Comparison of ENCODE assay signal across 15 cellular contexts in the genomic region with DNA sequence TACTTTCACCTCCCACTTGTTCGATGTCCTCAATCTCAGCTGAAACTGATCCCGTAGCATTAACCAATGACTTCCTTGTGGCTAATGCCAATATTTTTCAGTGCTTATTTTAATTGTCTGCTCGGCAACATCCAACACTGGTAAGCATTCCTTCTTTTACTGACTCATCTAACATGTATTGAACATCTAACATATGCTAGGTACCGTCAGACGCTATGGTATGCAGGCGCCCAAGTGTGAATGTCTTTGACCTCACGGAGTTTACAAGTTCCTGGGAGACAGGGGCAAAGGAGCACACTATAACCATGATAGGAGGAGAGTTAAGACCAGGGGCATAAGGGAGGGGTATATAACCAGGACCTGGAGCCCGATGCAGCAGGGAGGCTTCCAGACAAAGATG. TPM values are rescaled to one million over a fixed set of nuclear protein-coding genes. Genes with fewer than 3 reads are reported as not detected.
DNase-seq lines count a peak whose midpoint lies in the region; ATAC-seq and TF ChIP-seq lines count a peak whose summit lies in the region.
"Had no signal": no experiment of that assay in that cellular context is flagged by ENCODE, and none has a peak within 500 bp of the region (broad histone marks: within the 10 kb centered on the region; RNA-seq: fewer than 3 reads in every experiment).

No MANE protein-coding gene starts in this region.

- TF ChIP-seq CTCF in Loucy (conservative IDR thresholded peaks at IDR 0.05; ENCODE audit: low read length) (no peak), neural progenitor cell (IDR thresholded peaks at IDR 0.05) (no peak), BE2C (IDR thresholded peaks at IDR 0.05; ENCODE audit: low read depth, low read length) (no peak), stomach (IDR thresholded peaks at IDR 0.05) (no peak)

- H3F3A ChIP-seq in Loucy (ENCODE audit: low read depth) = no peaks in the 10 kb centered on the region
- H3F3A ChIP-seq in neural progenitor cell (ENCODE audit: low read depth) = peaks cover 43% of the 10 kb centered on the region

- H3K4me3 ChIP-seq in Loucy (ENCODE audit: low read length, poor library complexity, severe bottlenecking) (peak overlapping the region; percentile 83), neural progenitor cell (no peak overlapping the region), BE2C (ENCODE audit: low read depth, low read length) (no peak overlapping the region), stomach (no peak overlapping the region)
- H3K4me3 ChIP-seq: cardiac muscle cell had no signal

- no peak for ATAC-seq in central memory CD8-positive, alpha-beta T cell (replicated peaks; ENCODE audit: extremely low read depth, poor library complexity, severe bottlenecking)
- no peak for ATAC-seq in HG03175 (IDR thresholded peaks at IDR 0.05; ENCODE audit: unreplicated experiment)
- ATAC-seq: esophagus mucosa had no signal

- H2AFZ ChIP-seq in Loucy (ENCODE audit: low read length) = no peak overlapping the region
- no peak overlapping the region for H2AFZ ChIP-seq in neural progenitor cell (replicated peaks)

- no peak overlapping the region for H3K9ac ChIP-seq in Loucy (ENCODE audit: low read depth, low read length, poor library complexity, severe bottlenecking)
- H3K9ac ChIP-seq in neural progenitor cell = no peak overlapping the region

- 89 to 93% (median 90%) methylated on average over 8 of the region's 8 CpGs for WGBS in stomach, 5 donors

- no peaks in the 10 kb centered on the region for H3K27me3 ChIP-seq in Loucy (ENCODE audit: insufficient read depth, low read length, poor library complexity, severe bottlenecking)
- no peaks in the 10 kb centered on the region for H3K27me3 ChIP-seq in neural progenitor cell
- no peaks in the 10 kb centered on the region for H3K27me3 ChIP-seq in BE2C
- no peaks in the 10 kb centered on the region for H3K27me3 ChIP-seq in stomach
- H3K27me3 ChIP-seq: cardiac muscle cell had no signal

- H3K4me1 ChIP-seq in Loucy (ENCODE audit: insufficient read depth, low read length, poor library complexity, severe bottlenecking) (peaks cover 25% of the 10 kb centered on the region), neural progenitor cell (peaks cover 26% of the 10 kb centered on the region), BE2C (no peaks in the 10 kb centered on the region; the same call in 1 of the 2 replicates), stomach (peaks cover 34 to 48% (median 41%) of the 10 kb centered on the region in 4 donors)

- peaks cover 4% of the 10 kb centered on the region for H3K27me3 Mint-ChIP-seq in T-helper 2 cell treated with Interferon-gamma antibody and Interleukin-4, amounts not matched to agents 5 μg/mL and 100 μg/mL, for 36 hours (ENCODE audit: low read depth)
- no peaks in the 10 kb centered on the region for H3K27me3 Mint-ChIP-seq in central memory CD8-positive, alpha-beta T cell
- peaks cover 13% of the 10 kb centered on the region for H3K27me3 Mint-ChIP-seq in neural progenitor cell (ENCODE audit: insufficient read depth, low read depth)

- TF ChIP-seq EP300 in stomach (IDR thresholded peaks at IDR 0.05) = no peak

- H3K4me2 ChIP-seq in Loucy (ENCODE audit: low read depth, low read length, poor library complexity, severe bottlenecking) = peak overlapping the region; percentile 91
- no peak overlapping the region for H3K4me2 ChIP-seq in neural progenitor cell

- peak overlapping the region; percentile 24 for H3K27ac Mint-ChIP-seq in T-helper 2 cell treated with Interferon-gamma antibody and Interleukin-4, amounts not matched to agents 5 μg/mL and 100 μg/mL, for 36 hours
- no peak overlapping the region for H3K27ac Mint-ChIP-seq in central memory CD8-positive, alpha-beta T cell (ENCODE audit: low read depth)
- no peak overlapping the region for H3K27ac Mint-ChIP-seq in neural progenitor cell

- DNase-seq in T-helper 2 cell treated with Interferon-gamma antibody and Interleukin-4, amounts not matched to agents 5 μg/mL and 100 μg/mL, for 36 hours (ENCODE audit: low spot score) = no peak
- DNase-seq in T-helper 2 cell (no peak), neural progenitor cell (ENCODE audit: low spot score) (no peak), BE2C (no peak), stomach (no peak)
- DNase-seq in central memory CD8-positive, alpha-beta T cell (ENCODE audit: low spot score in 2 of 2) = no peak
- DNase-seq: NCI-H146, NCI-H82, occipital lobe, SW 1271 had no signal

- peaks cover 6% of the 10 kb centered on the region; the same call in 1 of the 2 replicates for H3K36me3 ChIP-seq in Loucy (ENCODE audit: insufficient read depth, low read length)
- no peaks in the 10 kb centered on the region for H3K36me3 ChIP-seq in neural progenitor cell
- H3K36me3 ChIP-seq in BE2C = peaks cover 11% of the 10 kb centered on the region; the same call in 1 of the 2 replicates
- H3K36me3 ChIP-seq in stomach = peaks cover 41 to 48% (median 46%) of the 10 kb centered on the region in 4 donors

- intact Hi-C loops in stomach (cut with DNase I; ENCODE audit: low total_unique reads) = no loop called here

- H3K9me3 Mint-ChIP-seq in T-helper 2 cell treated with Interferon-gamma antibody and Interleukin-4, amounts not matched to agents 5 μg/mL and 100 μg/mL, for 36 hours = no peaks in the 10 kb centered on the region
- H3K9me3 Mint-ChIP-seq in central memory CD8-positive, alpha-beta T cell = no peaks in the 10 kb centered on the region
- H3K9me3 Mint-ChIP-seq in neural progenitor cell = peaks cover 4% of the 10 kb centered on the region

- H3K4me1 Mint-ChIP-seq in T-helper 2 cell treated with Interferon-gamma antibody and Interleukin-4, amounts not matched to agents 5 μg/mL and 100 μg/mL, for 36 hours (ENCODE audit: low read depth) = peaks cover 32% of the 10 kb centered on the region
- peaks cover 40% of the 10 kb centered on the region for H3K4me1 Mint-ChIP-seq in central memory CD8-positive, alpha-beta T cell
- H3K4me1 Mint-ChIP-seq in neural progenitor cell = peaks cover 36% of the 10 kb centered on the region

- peaks cover 29% of the 10 kb centered on the region for H3K79me2 ChIP-seq in Loucy (ENCODE audit: insufficient read depth, low read length)
- H3K79me2 ChIP-seq in neural progenitor cell (ENCODE audit: low read depth) = peaks cover 35% of the 10 kb centered on the region

- H3K9me2 ChIP-seq in Loucy (replicated peaks; ENCODE audit: low read depth, low read length) = no peaks in the 10 kb centered on the region

- H3K4me3 Mint-ChIP-seq in T-helper 2 cell treated with Interferon-gamma antibody and Interleukin-4, amounts not matched to agents 5 μg/mL and 100 μg/mL, for 36 hours = peak overlapping the region; percentile 96
- H3K4me3 Mint-ChIP-seq in central memory CD8-positive, alpha-beta T cell = peak overlapping the region; percentile 96
- H3K4me3 Mint-ChIP-seq in neural progenitor cell = peak overlapping the region; percentile 96

- peaks cover 19% of the 10 kb centered on the region for H3K36me3 Mint-ChIP-seq in T-helper 2 cell treated with Interferon-gamma antibody and Interleukin-4, amounts not matched to agents 5 μg/mL and 100 μg/mL, for 36 hours (ENCODE audit: low read depth)
- H3K36me3 Mint-ChIP-seq in central memory CD8-positive, alpha-beta T cell (ENCODE audit: insufficient read depth) = peaks cover 39% of the 10 kb centered on the region
- H3K36me3 Mint-ChIP-seq in neural progenitor cell = peaks cover 4% of the 10 kb centered on the region

- H4K20me1 ChIP-seq in Loucy (ENCODE audit: insufficient read depth, low read length, poor library complexity, severe bottlenecking) (peaks cover 7% of the 10 kb centered on the region), neural progenitor cell (ENCODE audit: low read depth) (peaks cover 13% of the 10 kb centered on the region)

- H3K27ac ChIP-seq in neural progenitor cell (no peak overlapping the region), stomach (no peak overlapping the region)
- H3K27ac ChIP-seq: cardiac muscle cell had no signal

- no peak for TF ChIP-seq POLR2A in stomach (IDR thresholded peaks at IDR 0.05)

- H3K9me3 ChIP-seq in Loucy (ENCODE audit: insufficient read depth, low read depth, low read length) (no peaks in the 10 kb centered on the region), neural progenitor cell (ENCODE audit: low read depth) (no peaks in the 10 kb centered on the region), BE2C (no peaks in the 10 kb centered on the region), stomach (no peaks in the 10 kb centered on the region)

RNA-seq across cellular contexts. Expression of a gene that starts 1.7 kb away (rescaled TPM):
- 16.4 and 34.6 TPM in 2 replicates for total RNA-seq in neural progenitor cell (ENCODE audit: low replicate concordance)
- polyA plus RNA-seq in BE2C (2012; ENCODE audit: insufficient read depth, insufficient read length, low read depth) = 109 TPM
- 100 to 1,000 TPM in 1 of 5 donors, 10 to 100 TPM in 4; 14.6 to 105 (median 37.4) TPM for total RNA-seq in stomach
- polyA plus RNA-seq in stomach = 10 to 100 TPM; 60.1 to 68.7 (median 64.2) TPM

RNA-seq across cellular contexts. Expression of a gene that starts 4.3 kb away (rescaled TPM):
- total RNA-seq in neural progenitor cell (ENCODE audit: low replicate concordance) (40.9 and 57.1 TPM in 2 replicates), stomach (10 to 100 TPM in 4 of 5 donors, 1 to 10 TPM in 1; 3.5 to 22.3 (median 18.4) TPM)
- 52.0 TPM for polyA plus RNA-seq in BE2C (2012; ENCODE audit: insufficient read depth, insufficient read length, low read depth)
- 10 to 100 TPM; 10.8 to 17.3 (median 11.3) TPM for polyA plus RNA-seq in stomach

RNA-seq across cellular contexts. Expression of a gene that starts 6.9 kb away (rescaled TPM):
- total RNA-seq in neural progenitor cell (ENCODE audit: low replicate concordance) = 0.56 and 2.6 TPM in 2 replicates
- polyA plus RNA-seq in BE2C (2012; ENCODE audit: insufficient read depth, insufficient read length, low read depth) = 18.0 TPM
- total RNA-seq in stomach = 10 to 100 TPM in 2 of 5 donors, 1 to 10 TPM in 2, under 1 TPM in 1; 0.58 to 26.4 (median 7.1) TPM
- 10 to 100 TPM in 2 of 3 donors, 1 to 10 TPM in 1; 7.8 to 17.3 (median 10.7) TPM for polyA plus RNA-seq in stomach

RNA-seq across cellular contexts. Expression of a gene that starts 26.3 kb away (rescaled TPM):
- total RNA-seq in neural progenitor cell (ENCODE audit: low replicate concordance) = 0.62 and 0.99 TPM in 2 replicates
- 93.0 TPM for polyA plus RNA-seq in BE2C (2012; ENCODE audit: insufficient read depth, insufficient read length, low read depth)
- total RNA-seq in stomach = 10 to 100 TPM in 2 of 5 donors, 1 to 10 TPM in 2, under 1 TPM in 1; 0.58 to 66.9 (median 6.8) TPM
- 1 to 10 TPM; 2.3 to 5.6 (median 4.6) TPM for polyA plus RNA-seq in stomach
- total RNA-seq: A172 had no signal

RNA-seq across cellular contexts. Expression of a gene that starts 28.4 kb away (rescaled TPM):
- total RNA-seq in neural progenitor cell (ENCODE audit: low replicate concordance) (6.9 and 15.3 TPM in 2 replicates), stomach (10 to 100 TPM in 1 of 5 donors, 1 to 10 TPM in 4; 3.9 to 14.3 (median 7.0) TPM)
- polyA plus RNA-seq in BE2C (2012; ENCODE audit: insufficient read depth, insufficient read length, low read depth) = 11.9 TPM
- polyA plus RNA-seq in stomach = 10 to 100 TPM in 1 of 3 donors, 1 to 10 TPM in 2; 2.0 to 10.1 (median 5.8) TPM
- total RNA-seq: A172 had no signal
